5 cellular contexts compared by ENCODE assay signal in the genomic region with DNA sequence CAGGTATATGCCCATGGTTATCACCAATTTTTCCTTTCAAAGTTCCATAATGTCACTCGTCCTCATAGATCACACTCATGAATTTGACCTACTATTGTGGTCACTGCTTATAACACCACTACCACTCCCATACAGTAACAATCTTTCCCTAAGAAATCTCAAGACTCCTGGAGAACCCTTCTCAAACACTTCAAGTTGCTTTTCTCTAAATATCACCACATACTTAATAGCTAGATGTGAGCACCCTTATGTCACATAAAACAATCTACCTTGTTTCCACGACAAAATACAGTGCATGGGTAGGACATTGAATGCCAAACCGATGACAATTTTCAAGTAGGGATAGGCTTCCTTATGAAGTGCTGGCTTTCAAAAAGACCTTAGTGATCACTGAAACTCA.
"Had no signal": no experiment of that assay in that cellular context is flagged by ENCODE, and none has a peak within 500 bp of the region (broad histone marks: within the 10 kb centered on the region; RNA-seq: fewer than 3 reads in every experiment).

No MANE protein-coding gene starts in this region.

- H3K4me3 ChIP-seq: GM23338, K562 had no signal

- H3K9me3 Mint-ChIP-seq: GM23338, H9 had no signal

- H3K4me3 Mint-ChIP-seq: GM23338, H9 had no signal

- DNase-seq: H9, HCEC 1CT, IMR-90 had no signal

- H3K27ac Mint-ChIP-seq: GM23338, H9 had no signal

- ATAC-seq: GM23338, K562 had no signal
